1 cellular context compared by ENCODE assay signal in genomic region chr14:23302290-23303225, GRCh38.
A peak's percentile ranks its signal among the peaks of the same experiment; 100 is the strongest.
TF ChIP-seq lines count a peak whose summit lies in the region.

A gene with protein sequence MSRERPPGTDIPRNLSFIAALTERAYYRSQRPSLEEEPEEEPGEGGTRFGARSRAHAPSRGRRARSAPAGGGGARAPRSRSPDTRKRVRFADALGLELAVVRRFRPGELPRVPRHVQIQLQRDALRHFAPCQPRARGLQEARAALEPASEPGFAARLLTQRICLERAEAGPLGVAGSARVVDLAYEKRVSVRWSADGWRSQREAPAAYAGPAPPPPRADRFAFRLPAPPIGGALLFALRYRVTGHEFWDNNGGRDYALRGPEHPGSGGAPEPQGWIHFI (minus strand): TSS chr14:23302859. CDS start chr14:23302576, 283 bp downstream.

TF ChIP-seq in H1, 55 proteins besides CTCF, POLR2A, EP300 and RAD21 (continued from another document):
- TF ChIP-seq ASH2L (IDR thresholded peaks at IDR 0.05; ENCODE audit: low read length) (peak; percentile 28), CBX5 (IDR thresholded peaks at IDR 0.05; ENCODE audit: low read depth, low read length) (no peak), KDM5A (IDR thresholded peaks at IDR 0.05; ENCODE audit: low read length) (no peak), RNF2 (IDR thresholded peaks at IDR 0.05; ENCODE audit: borderline replicate concordance, low read depth, low read length, missing control alignments, poor library complexity, severe bottlenecking) (no peak), YY1 (IDR thresholded peaks at IDR 0.05; ENCODE audit: low read depth, low read length) (0 out of 2 replicates have a peak, but pooled peaks have one; percentile 4), ZNF274 (IDR thresholded peaks at IDR 0.05; ENCODE audit: borderline replicate concordance, extremely low read depth, low read length) (no peak), TBP (IDR thresholded peaks at IDR 0.05; ENCODE audit: low read depth, low read length) (no peak), HDAC6 (IDR thresholded peaks at IDR 0.05; ENCODE audit: low read depth, low read length) (no peak), JUND (IDR thresholded peaks at IDR 0.05; ENCODE audit: low read length) (no peak), KDM4A (IDR thresholded peaks at IDR 0.05; ENCODE audit: low read depth, low read length, severe bottlenecking) (peak; percentile 97), POLR2AphosphoS5 (IDR thresholded peaks at IDR 0.05; ENCODE audit: low read depth, low read length) (no peak), GABPA (IDR thresholded peaks at IDR 0.05; ENCODE audit: borderline replicate concordance, insufficient read depth, low read length) (no peak), JUN (IDR thresholded peaks at IDR 0.05; ENCODE audit: low read depth, low read length) (no peak), SP1 (IDR thresholded peaks at IDR 0.05; ENCODE audit: low read depth, low read length) (no peak), EZH2 (IDR thresholded peaks at IDR 0.05; ENCODE audit: low read depth, low read length, severe bottlenecking) (peak; percentile 18)
- TF ChIP-seq, protein P1, sequence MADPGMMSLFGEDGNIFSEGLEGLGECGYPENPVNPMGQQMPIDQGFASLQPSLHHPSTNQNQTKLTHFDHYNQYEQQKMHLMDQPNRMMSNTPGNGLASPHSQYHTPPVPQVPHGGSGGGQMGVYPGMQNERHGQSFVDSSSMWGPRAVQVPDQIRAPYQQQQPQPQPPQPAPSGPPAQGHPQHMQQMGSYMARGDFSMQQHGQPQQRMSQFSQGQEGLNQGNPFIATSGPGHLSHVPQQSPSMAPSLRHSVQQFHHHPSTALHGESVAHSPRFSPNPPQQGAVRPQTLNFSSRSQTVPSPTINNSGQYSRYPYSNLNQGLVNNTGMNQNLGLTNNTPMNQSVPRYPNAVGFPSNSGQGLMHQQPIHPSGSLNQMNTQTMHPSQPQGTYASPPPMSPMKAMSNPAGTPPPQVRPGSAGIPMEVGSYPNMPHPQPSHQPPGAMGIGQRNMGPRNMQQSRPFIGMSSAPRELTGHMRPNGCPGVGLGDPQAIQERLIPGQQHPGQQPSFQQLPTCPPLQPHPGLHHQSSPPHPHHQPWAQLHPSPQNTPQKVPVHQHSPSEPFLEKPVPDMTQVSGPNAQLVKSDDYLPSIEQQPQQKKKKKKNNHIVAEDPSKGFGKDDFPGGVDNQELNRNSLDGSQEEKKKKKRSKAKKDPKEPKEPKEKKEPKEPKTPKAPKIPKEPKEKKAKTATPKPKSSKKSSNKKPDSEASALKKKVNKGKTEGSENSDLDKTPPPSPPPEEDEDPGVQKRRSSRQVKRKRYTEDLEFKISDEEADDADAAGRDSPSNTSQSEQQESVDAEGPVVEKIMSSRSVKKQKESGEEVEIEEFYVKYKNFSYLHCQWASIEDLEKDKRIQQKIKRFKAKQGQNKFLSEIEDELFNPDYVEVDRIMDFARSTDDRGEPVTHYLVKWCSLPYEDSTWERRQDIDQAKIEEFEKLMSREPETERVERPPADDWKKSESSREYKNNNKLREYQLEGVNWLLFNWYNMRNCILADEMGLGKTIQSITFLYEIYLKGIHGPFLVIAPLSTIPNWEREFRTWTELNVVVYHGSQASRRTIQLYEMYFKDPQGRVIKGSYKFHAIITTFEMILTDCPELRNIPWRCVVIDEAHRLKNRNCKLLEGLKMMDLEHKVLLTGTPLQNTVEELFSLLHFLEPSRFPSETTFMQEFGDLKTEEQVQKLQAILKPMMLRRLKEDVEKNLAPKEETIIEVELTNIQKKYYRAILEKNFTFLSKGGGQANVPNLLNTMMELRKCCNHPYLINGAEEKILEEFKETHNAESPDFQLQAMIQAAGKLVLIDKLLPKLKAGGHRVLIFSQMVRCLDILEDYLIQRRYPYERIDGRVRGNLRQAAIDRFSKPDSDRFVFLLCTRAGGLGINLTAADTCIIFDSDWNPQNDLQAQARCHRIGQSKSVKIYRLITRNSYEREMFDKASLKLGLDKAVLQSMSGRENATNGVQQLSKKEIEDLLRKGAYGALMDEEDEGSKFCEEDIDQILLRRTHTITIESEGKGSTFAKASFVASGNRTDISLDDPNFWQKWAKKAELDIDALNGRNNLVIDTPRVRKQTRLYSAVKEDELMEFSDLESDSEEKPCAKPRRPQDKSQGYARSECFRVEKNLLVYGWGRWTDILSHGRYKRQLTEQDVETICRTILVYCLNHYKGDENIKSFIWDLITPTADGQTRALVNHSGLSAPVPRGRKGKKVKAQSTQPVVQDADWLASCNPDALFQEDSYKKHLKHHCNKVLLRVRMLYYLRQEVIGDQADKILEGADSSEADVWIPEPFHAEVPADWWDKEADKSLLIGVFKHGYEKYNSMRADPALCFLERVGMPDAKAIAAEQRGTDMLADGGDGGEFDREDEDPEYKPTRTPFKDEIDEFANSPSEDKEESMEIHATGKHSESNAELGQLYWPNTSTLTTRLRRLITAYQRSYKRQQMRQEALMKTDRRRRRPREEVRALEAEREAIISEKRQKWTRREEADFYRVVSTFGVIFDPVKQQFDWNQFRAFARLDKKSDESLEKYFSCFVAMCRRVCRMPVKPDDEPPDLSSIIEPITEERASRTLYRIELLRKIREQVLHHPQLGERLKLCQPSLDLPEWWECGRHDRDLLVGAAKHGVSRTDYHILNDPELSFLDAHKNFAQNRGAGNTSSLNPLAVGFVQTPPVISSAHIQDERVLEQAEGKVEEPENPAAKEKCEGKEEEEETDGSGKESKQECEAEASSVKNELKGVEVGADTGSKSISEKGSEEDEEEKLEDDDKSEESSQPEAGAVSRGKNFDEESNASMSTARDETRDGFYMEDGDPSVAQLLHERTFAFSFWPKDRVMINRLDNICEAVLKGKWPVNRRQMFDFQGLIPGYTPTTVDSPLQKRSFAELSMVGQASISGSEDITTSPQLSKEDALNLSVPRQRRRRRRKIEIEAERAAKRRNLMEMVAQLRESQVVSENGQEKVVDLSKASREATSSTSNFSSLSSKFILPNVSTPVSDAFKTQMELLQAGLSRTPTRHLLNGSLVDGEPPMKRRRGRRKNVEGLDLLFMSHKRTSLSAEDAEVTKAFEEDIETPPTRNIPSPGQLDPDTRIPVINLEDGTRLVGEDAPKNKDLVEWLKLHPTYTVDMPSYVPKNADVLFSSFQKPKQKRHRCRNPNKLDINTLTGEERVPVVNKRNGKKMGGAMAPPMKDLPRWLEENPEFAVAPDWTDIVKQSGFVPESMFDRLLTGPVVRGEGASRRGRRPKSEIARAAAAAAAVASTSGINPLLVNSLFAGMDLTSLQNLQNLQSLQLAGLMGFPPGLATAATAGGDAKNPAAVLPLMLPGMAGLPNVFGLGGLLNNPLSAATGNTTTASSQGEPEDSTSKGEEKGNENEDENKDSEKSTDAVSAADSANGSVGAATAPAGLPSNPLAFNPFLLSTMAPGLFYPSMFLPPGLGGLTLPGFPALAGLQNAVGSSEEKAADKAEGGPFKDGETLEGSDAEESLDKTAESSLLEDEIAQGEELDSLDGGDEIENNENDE (IDR thresholded peaks at IDR 0.05; ENCODE audit: insufficient replicate concordance, low read length) = no peak
- TF ChIP-seq, protein P2, sequence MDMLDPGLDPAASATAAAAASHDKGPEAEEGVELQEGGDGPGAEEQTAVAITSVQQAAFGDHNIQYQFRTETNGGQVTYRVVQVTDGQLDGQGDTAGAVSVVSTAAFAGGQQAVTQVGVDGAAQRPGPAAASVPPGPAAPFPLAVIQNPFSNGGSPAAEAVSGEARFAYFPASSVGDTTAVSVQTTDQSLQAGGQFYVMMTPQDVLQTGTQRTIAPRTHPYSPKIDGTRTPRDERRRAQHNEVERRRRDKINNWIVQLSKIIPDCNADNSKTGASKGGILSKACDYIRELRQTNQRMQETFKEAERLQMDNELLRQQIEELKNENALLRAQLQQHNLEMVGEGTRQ (IDR thresholded peaks at IDR 0.05; ENCODE audit: low read length) = no peak
